ENCODE assay signal across 10 cellular contexts in genomic region chr4:97479388-97479787, GRCh38.
"Had no signal": no experiment of that assay in that cellular context is flagged by ENCODE, and none has a peak within 500 bp of the region (broad histone marks: within the 10 kb centered on the region; RNA-seq: fewer than 3 reads in every experiment).

No MANE protein-coding gene starts in this region.

- H3K9ac ChIP-seq: GM23248 had no signal

- H3K27ac ChIP-seq: GM23248 had no signal

- H3K36me3 ChIP-seq: HAP-1 had no signal

- ATAC-seq: GM23338 had no signal

- H2AFZ ChIP-seq: GM23248, GM23338 had no signal

- H3K4me3 ChIP-seq: GM23248, GM23338, HAP-1 had no signal

- FAIRE-seq: H1, H54 had no signal

- H3K4me2 ChIP-seq: GM23338 had no signal

- DNase-seq: GM23248, GOT3, H7, H9, HCEC 1CT, HFFc6 had no signal
